12 cellular contexts compared by ENCODE assay signal in genomic region chr16:15521758-15522509, GRCh38.
DNase-seq lines count a peak whose midpoint lies in the region; ATAC-seq and TF ChIP-seq lines count a peak whose summit lies in the region.
"Had no signal": no experiment of that assay in that cellular context is flagged by ENCODE, and none has a peak within 500 bp of the region (broad histone marks: within the 10 kb centered on the region; RNA-seq: fewer than 3 reads in every experiment).

No MANE protein-coding gene starts in this region.

- H3K18ac ChIP-seq in H9 (ENCODE audit: insufficient read length, low read depth, low read length), result no peak overlapping the region

- H3K23ac ChIP-seq in H9 (ENCODE audit: insufficient read length, low read depth, low read length), result no peak overlapping the region

- no peak overlapping the region for H3T11ph ChIP-seq in H9 (ENCODE audit: low read length)

- H2BK20ac ChIP-seq in H9 (ENCODE audit: low read depth, low read length, poor library complexity, severe bottlenecking), result no peak overlapping the region

- peaks cover 0 to under 1% (median 0%) of the 10 kb centered on the region in 3 experiments; a peak in 2 of 7 replicates for H3K36me3 Mint-ChIP-seq in H9 (ENCODE audit: insufficient read depth in 1 of 3, low read depth in 3 of 3)

- H2AK5ac ChIP-seq in H9 (ENCODE audit: insufficient read length, low read length), result no peak overlapping the region

- H3K9me3 ChIP-seq in H9 (ENCODE audit: control insufficient read depth, low read depth, low read length), result no peaks in the 10 kb centered on the region
- H3K9me3 ChIP-seq in mammary epithelial cell (replicated peaks; ENCODE audit: insufficient read depth, low read length), result no peaks in the 10 kb centered on the region
- H3K9me3 ChIP-seq in sigmoid colon, result no peaks in the 10 kb centered on the region

- no peak overlapping the region for H4K8ac ChIP-seq in H9 (replicated peaks; ENCODE audit: insufficient read length, low read depth, low read length)

- H3K9me3 Mint-ChIP-seq in H9, result no peaks in the 10 kb centered on the region

- H2BK15ac ChIP-seq in H9 (ENCODE audit: low read depth, low read length), result no peak overlapping the region

- TF ChIP-seq CTCF in H9 (conservative IDR thresholded peaks at IDR 0.05), result no peak
- no peak for TF ChIP-seq CTCF in mammary epithelial cell (conservative IDR thresholded peaks at IDR 0.05 in 1 of 2, IDR thresholded peaks at IDR 0.05 in 1 of 2; ENCODE audit: extremely low read depth in 1 of 2, insufficient read depth in 1 of 2, low read depth in 1 of 2, low read length in 2 of 2)
- no peak for TF ChIP-seq CTCF in sigmoid colon (IDR thresholded peaks at IDR 0.05)

- no peaks in the 10 kb centered on the region for H3K23me2 ChIP-seq in H9 (ENCODE audit: insufficient read length, low read depth, low read length, poor library complexity, severe bottlenecking)

- H2AFZ ChIP-seq in H9 (ENCODE audit: low read length) (no peak overlapping the region), mammary epithelial cell (ENCODE audit: low read depth, low read length) (no peak overlapping the region)

- no peak overlapping the region for H3K56ac ChIP-seq in H9 (ENCODE audit: insufficient read length, low read depth, low read length)

- H2BK120ac ChIP-seq in H9 (ENCODE audit: low read depth, low read length, poor library complexity, severe bottlenecking), result no peak overlapping the region

- H3K4me3 Mint-ChIP-seq in H9, result no peak overlapping the region

- H3K27me3 ChIP-seq in H9 (ENCODE audit: insufficient read depth, low read length) (no peaks in the 10 kb centered on the region), mammary epithelial cell (ENCODE audit: insufficient read depth, low read length) (no peaks in the 10 kb centered on the region), sigmoid colon (no peaks in the 10 kb centered on the region)
- H3K27me3 ChIP-seq: foreskin keratinocyte had no signal

- ATAC-seq in left ventricle myocardium superior, result peak; percentile 70
- no peak for ATAC-seq in GM21381 (IDR thresholded peaks at IDR 0.05; ENCODE audit: unreplicated experiment)
- ATAC-seq in HG02852 (IDR thresholded peaks at IDR 0.05; ENCODE audit: unreplicated experiment), result no peak
- ATAC-seq: foreskin keratinocyte had no signal

- H3K27ac Mint-ChIP-seq in H9, result peak overlapping the region in 2 of 3 experiments; percentile 4 to 21; a peak in 2 of 7 replicates

- no peak overlapping the region for H3K4me3 ChIP-seq in mammary epithelial cell (replicated peaks in 1 of 3; ENCODE audit: insufficient read depth in 1 of 3, low read depth in 2 of 3, low read length in 3 of 3)
- no peak overlapping the region for H3K4me3 ChIP-seq in sigmoid colon
- H3K4me3 ChIP-seq: lung had no signal

- in situ Hi-C loops in mammary epithelial cell (cut with MboI; ENCODE audit: low sequenced_read_pairs in 2 of 2), result no loop called here

- H3K4me1 Mint-ChIP-seq in H9, result peaks cover 0 to 5% of the 10 kb centered on the region in 2 experiments; a peak in 1 of 4 replicates

- TF ChIP-seq POLR2A in sigmoid colon (IDR thresholded peaks at IDR 0.05), result no peak

- H3K4me2 ChIP-seq in H9 (ENCODE audit: insufficient read depth, insufficient read length, low read length), result no peak overlapping the region
- H3K4me2 ChIP-seq in mammary epithelial cell (ENCODE audit: insufficient read depth, low read depth, low read length), result no peak overlapping the region

- no peak overlapping the region for H3K4ac ChIP-seq in H9 (ENCODE audit: low read depth, low read length)

- H3K9ac ChIP-seq in H9 (ENCODE audit: extremely low read depth, insufficient read length, low read length) (no peak overlapping the region), mammary epithelial cell (ENCODE audit: insufficient read depth, low read length) (no peak overlapping the region)

- no peak overlapping the region for H3K14ac ChIP-seq in H9 (ENCODE audit: insufficient read depth, low read length)

- CTCF ChIA-PET in mammary epithelial cell (lab: Charles Lee; ENCODE audit: low non-redundant PET), result no interaction called here

- no peaks in the 10 kb centered on the region for H3K4me1 ChIP-seq in H9 (ENCODE audit: insufficient read depth, low read length)
- no peaks in the 10 kb centered on the region for H3K4me1 ChIP-seq in mammary epithelial cell (ENCODE audit: insufficient read depth, low read length)
- H3K4me1 ChIP-seq in sigmoid colon, result peaks cover 0 to 42% (median 40%) of the 10 kb centered on the region in 4 donors
- H3K4me1 ChIP-seq: foreskin keratinocyte had no signal

- no peak overlapping the region for H4K5ac ChIP-seq in H9 (ENCODE audit: insufficient read length, low read depth, low read length)

- no peaks in the 10 kb centered on the region for H3K27me3 Mint-ChIP-seq in H9 (ENCODE audit: low read depth)

- no peak overlapping the region for H4K91ac ChIP-seq in H9 (ENCODE audit: insufficient read length, low read depth, low read length)

- no peaks in the 10 kb centered on the region for H3K79me1 ChIP-seq in H9 (ENCODE audit: insufficient read depth, low read depth, low read length, poor library complexity, severe bottlenecking)

- H4K20me1 ChIP-seq in H9 (ENCODE audit: control insufficient read depth, insufficient read depth, insufficient read length), result no peaks in the 10 kb centered on the region
- no peaks in the 10 kb centered on the region for H4K20me1 ChIP-seq in mammary epithelial cell (ENCODE audit: insufficient read depth, low read length)

- BruUV-seq in mammary epithelial cell (replicated peaks; lab: Mats Ljungman, UMichigan), result no TSS peak

- TF ChIP-seq EP300 in sigmoid colon (IDR thresholded peaks at IDR 0.05), result no peak

- no peak overlapping the region for H3K27ac ChIP-seq in H9 (ENCODE audit: insufficient read length, low read depth, low read length)
- H3K27ac ChIP-seq in mammary epithelial cell (ENCODE audit: insufficient read depth, low read depth, low read length), result no peak overlapping the region
- peak overlapping the region; percentile 41 to 67 (median 54) for H3K27ac ChIP-seq in sigmoid colon
- H3K27ac ChIP-seq: foreskin keratinocyte had no signal

- no CpG with 5 or more reads among the region's 10 CpGs for WGBS in H9 (ENCODE audit: extremely low coverage, insufficient read length, low lambda C conversion rate)
- WGBS in mammary epithelial cell (ENCODE audit: low coverage, missing lambda C conversion rate), result 41% methylated on average over 10 of the region's 10 CpGs
- 74 to 76% methylated on average over 10 of the region's 10 CpGs for WGBS in sigmoid colon, 2 donors

- dilution Hi-C loops in mammary epithelial cell (cut with HindIII; ENCODE audit: low sequenced_read_pairs), result no loop called here

- intact Hi-C loops in mammary epithelial cell (cut with micrococcal nuclease) (no loop called here), left ventricle myocardium superior (cut with micrococcal nuclease) (no loop called here), sigmoid colon (cut with DNase I) (loop anchor here (10.0 kb wide), 1 partner anchor 63 kb away; no protein-coding TSS in a partner anchor)

- no peaks in the 10 kb centered on the region for H3K79me2 ChIP-seq in H9 (ENCODE audit: insufficient read depth, low read length)
- no peaks in the 10 kb centered on the region for H3K79me2 ChIP-seq in mammary epithelial cell (ENCODE audit: insufficient read depth, low read length)

- DNase-seq in H9 (no peak), mammary epithelial cell (peak; percentile 19), left ventricle myocardium superior (no peak), sigmoid colon (no peak), NOMO-1 (lab: John Stamatoyannopoulos, UW; ENCODE audit: unreplicated experiment in 2 of 2) (no peak), NAMALWA (ENCODE audit: low spot score) (no peak)
- DNase-seq: COR-L47, foreskin keratinocyte, retina had no signal

- no peak overlapping the region for H2BK12ac ChIP-seq in H9 (ENCODE audit: insufficient read length, low read depth, low read length)

- no peaks in the 10 kb centered on the region for H3K36me3 ChIP-seq in mammary epithelial cell (ENCODE audit: insufficient read depth, low read length)
- H3K36me3 ChIP-seq in sigmoid colon, result no peaks in the 10 kb centered on the region

- no peak overlapping the region for H2BK5ac ChIP-seq in H9 (ENCODE audit: insufficient read length, low read length)

Comparison
In these comparisons a context has a peak if more than half of its experiments do, and no peak if none do; other contexts are left out.
1. H3K27ac ChIP-seq: peak in sigmoid colon (4 of 4); none in H9 (single experiment) and mammary epithelial cell (single experiment).